ENCODE assay signal across 9 cellular contexts in genomic region chr10:22228167-22228938, GRCh38. TPM values are rescaled to one million over a fixed set of nuclear protein-coding genes. Genes with fewer than 3 reads are reported as not detected.
A peak's percentile ranks its signal among the peaks of the same experiment; 100 is the strongest.
DNase-seq lines count a peak whose midpoint lies in the region; ATAC-seq and TF ChIP-seq lines count a peak whose summit lies in the region.
"Had no signal": no experiment of that assay in that cellular context is flagged by ENCODE, and none has a peak within 500 bp of the region (broad histone marks: within the 10 kb centered on the region; RNA-seq: fewer than 3 reads in every experiment).

No MANE protein-coding gene starts in this region.

- no peak for TF ChIP-seq EP300 in gastroesophageal sphincter (IDR thresholded peaks at IDR 0.05)

- H3K27ac ChIP-seq in VCaP (peak overlapping the region; percentile 84), gastroesophageal sphincter (peak overlapping the region; percentile 87 to 96 (median 92)), skeletal muscle tissue (ENCODE audit: low read depth, low read length) (peak overlapping the region; percentile 78)

- H3K36me3 ChIP-seq in H7 (replicated peaks; ENCODE audit: control insufficient read depth, insufficient read depth, low read length) (no peaks in the 10 kb centered on the region), gastroesophageal sphincter (no peaks in the 10 kb centered on the region), skeletal muscle tissue (ENCODE audit: control insufficient read depth in 3 of 3, insufficient read depth in 3 of 3, low read length in 3 of 3) (no peaks in the 10 kb centered on the region)

- peaks cover 0 to 9% (median 4%) of the 10 kb centered on the region in 3 donors for H3K4me1 ChIP-seq in gastroesophageal sphincter
- H3K4me1 ChIP-seq in skeletal muscle tissue (ENCODE audit: control insufficient read depth in 3 of 3, insufficient read depth in 3 of 3, low read length in 3 of 3) = peaks cover 0 to 4% (median 4%) of the 10 kb centered on the region in 3 donors

- TF ChIP-seq CTCF in VCaP (conservative IDR thresholded peaks at IDR 0.05) = no peak
- TF ChIP-seq CTCF in gastroesophageal sphincter (IDR thresholded peaks at IDR 0.05) = no peak

- TF ChIP-seq POLR2A in gastroesophageal sphincter (IDR thresholded peaks at IDR 0.05) = no peak

- H3K27me3 ChIP-seq in H7 (ENCODE audit: control insufficient read depth, insufficient read depth, low read length) (no peaks in the 10 kb centered on the region), gastroesophageal sphincter (no peaks in the 10 kb centered on the region), skeletal muscle tissue (ENCODE audit: control insufficient read depth in 3 of 3, insufficient read depth in 3 of 3, low read length in 3 of 3) (no peaks in the 10 kb centered on the region)

- DNase-seq in H7 = no peak
- DNase-seq in DMS153 treated with DMSO at 0.1 percent for 48 hours (lab: John Stamatoyannopoulos, UW; ENCODE audit: unreplicated experiment) = no peak
- DNase-seq in NCI-H1417 (lab: John Stamatoyannopoulos, UW) = no peak

- H3K9me3 ChIP-seq in gastroesophageal sphincter = no peaks in the 10 kb centered on the region
- no peaks in the 10 kb centered on the region for H3K9me3 ChIP-seq in skeletal muscle tissue (ENCODE audit: control insufficient read depth in 3 of 3, low read length in 3 of 3)

- 25 to 34% methylated on average over 7 to 9 of the region's 9 CpGs for WGBS in gastroesophageal sphincter (ENCODE audit: low coverage in 1 of 2), 2 donors

- H3K4me3 ChIP-seq in H7 (ENCODE audit: insufficient read depth, low read depth, low read length) = peak overlapping the region; percentile 85
- peak overlapping the region; percentile 60 to 93 for H3K4me3 ChIP-seq in gastroesophageal sphincter
- H3K4me3 ChIP-seq in skeletal muscle tissue (ENCODE audit: low read length in 3 of 3) = peak overlapping the region; percentile 75 to 92 (median 91)

- H3K9ac ChIP-seq in skeletal muscle tissue (ENCODE audit: low read depth in 1 of 3, low read length in 3 of 3) = peak overlapping the region; percentile 87 to 98 (median 95)

- ATAC-seq in gastroesophageal sphincter (no peak), GM19035 (IDR thresholded peaks at IDR 0.05; ENCODE audit: unreplicated experiment) (no peak), GM18858 (IDR thresholded peaks at IDR 0.05; ENCODE audit: unreplicated experiment) (no peak)

RNA-seq across cellular contexts. Expression of gene EBLN1, which starts 10.5 kb away (rescaled TPM):
- total RNA-seq in H7 (2014; rRNA removed; shearing (Covaris generic)) = not detected in 2 replicates
- not detected for total RNA-seq in gastroesophageal sphincter
- total RNA-seq in skeletal muscle tissue = under 0.01 TPM
- total RNA-seq: glomerular endothelial cell had no signal
